Comparison of ENCODE assay signal across 1 cellular context in the genomic region with DNA sequence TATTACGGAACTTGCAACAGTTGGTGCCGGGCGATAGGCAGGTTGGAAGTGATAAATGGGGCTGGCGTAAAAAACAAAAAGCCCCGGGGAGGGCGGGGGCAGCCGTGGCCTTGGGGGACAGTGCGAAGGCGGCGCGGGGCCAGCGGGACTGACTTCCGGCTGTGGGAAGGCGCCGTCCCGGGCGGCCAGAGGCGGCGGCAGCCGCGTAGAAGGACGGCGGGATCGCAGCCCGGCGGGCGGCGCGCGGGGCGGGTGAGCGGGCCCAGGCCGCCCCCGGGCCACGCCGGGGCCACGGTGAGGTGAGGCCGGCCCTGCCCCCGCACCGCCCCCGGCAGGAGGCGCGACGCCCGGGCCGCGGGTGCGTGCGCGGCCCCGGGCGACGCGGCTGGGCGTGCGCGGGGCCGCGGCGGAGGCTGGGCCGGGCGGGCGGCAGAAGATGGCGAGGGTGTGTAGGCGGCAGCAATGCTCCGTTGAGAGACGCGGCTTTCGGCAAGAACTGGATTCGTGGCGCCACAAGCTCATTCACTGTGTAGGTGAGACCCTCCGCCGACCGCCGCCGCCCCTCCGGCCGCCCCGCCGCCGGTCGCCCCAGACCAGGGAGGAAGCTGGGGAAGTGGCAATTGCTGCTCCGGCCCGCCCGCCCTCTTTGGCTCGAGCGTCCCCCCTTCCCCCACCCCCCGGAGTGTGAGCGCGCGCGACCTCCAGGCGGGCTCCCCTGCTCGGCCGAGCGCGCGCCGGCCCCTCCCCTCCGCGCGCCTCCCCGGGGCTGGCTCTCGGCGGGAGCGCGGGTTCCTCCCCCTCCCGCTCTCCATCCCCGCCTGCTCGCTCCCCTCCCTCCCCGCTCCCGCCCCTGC.
A peak's percentile ranks its signal among the peaks of the same experiment; 100 is the strongest.
TF ChIP-seq lines count a peak whose summit lies in the region.

A gene (plus strand): TSS at position 432 of the 854 bp plus-strand sequence. CDS start 116,760 bp downstream, outside the sequence.

TF ChIP-seq in HCT116, 20 proteins besides CTCF, POLR2A, EP300 and RAD21 (continued from another document):
- TF ChIP-seq, protein P1, sequence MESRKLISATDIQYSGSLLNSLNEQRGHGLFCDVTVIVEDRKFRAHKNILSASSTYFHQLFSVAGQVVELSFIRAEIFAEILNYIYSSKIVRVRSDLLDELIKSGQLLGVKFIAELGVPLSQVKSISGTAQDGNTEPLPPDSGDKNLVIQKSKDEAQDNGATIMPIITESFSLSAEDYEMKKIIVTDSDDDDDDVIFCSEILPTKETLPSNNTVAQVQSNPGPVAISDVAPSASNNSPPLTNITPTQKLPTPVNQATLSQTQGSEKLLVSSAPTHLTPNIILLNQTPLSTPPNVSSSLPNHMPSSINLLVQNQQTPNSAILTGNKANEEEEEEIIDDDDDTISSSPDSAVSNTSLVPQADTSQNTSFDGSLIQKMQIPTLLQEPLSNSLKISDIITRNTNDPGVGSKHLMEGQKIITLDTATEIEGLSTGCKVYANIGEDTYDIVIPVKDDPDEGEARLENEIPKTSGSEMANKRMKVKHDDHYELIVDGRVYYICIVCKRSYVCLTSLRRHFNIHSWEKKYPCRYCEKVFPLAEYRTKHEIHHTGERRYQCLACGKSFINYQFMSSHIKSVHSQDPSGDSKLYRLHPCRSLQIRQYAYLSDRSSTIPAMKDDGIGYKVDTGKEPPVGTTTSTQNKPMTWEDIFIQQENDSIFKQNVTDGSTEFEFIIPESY (IDR thresholded peaks at IDR 0.05; ENCODE audit: extremely low read depth, insufficient replicate concordance, low read length) = no peak
- TF ChIP-seq SRF (IDR thresholded peaks at IDR 0.05; ENCODE audit: low read depth) = no peak
- no peak for TF ChIP-seq JUND (IDR thresholded peaks at IDR 0.05)
- TF ChIP-seq SIN3A (IDR thresholded peaks at IDR 0.05; ENCODE audit: low read depth) = peak; percentile 58
- TF ChIP-seq, protein P2, sequence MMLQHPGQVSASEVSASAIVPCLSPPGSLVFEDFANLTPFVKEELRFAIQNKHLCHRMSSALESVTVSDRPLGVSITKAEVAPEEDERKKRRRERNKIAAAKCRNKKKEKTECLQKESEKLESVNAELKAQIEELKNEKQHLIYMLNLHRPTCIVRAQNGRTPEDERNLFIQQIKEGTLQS (IDR thresholded peaks at IDR 0.05) = no peak
- TF ChIP-seq EZH2phosphoT487 (IDR thresholded peaks at IDR 0.05; ENCODE audit: borderline replicate concordance) = no peak
- peak; percentile 85 for TF ChIP-seq POLR2AphosphoS5 (IDR thresholded peaks at IDR 0.05; ENCODE audit: low read depth, low read length)
- TF ChIP-seq EZH2 (IDR thresholded peaks at IDR 0.05) = no peak
- no peak for TF ChIP-seq ZNF274 (IDR thresholded peaks at IDR 0.05; ENCODE audit: low read depth, low read length)
- no peak for TF ChIP-seq YY1 (IDR thresholded peaks at IDR 0.05; ENCODE audit: extremely low read depth, insufficient replicate concordance, low read depth, low read length)
- TF ChIP-seq, protein P3, sequence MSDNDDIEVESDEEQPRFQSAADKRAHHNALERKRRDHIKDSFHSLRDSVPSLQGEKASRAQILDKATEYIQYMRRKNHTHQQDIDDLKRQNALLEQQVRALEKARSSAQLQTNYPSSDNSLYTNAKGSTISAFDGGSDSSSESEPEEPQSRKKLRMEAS (IDR thresholded peaks at IDR 0.05) = 0 out of 2 replicates have a peak, but pooled peaks have one; percentile 31
- TF ChIP-seq, protein P4, sequence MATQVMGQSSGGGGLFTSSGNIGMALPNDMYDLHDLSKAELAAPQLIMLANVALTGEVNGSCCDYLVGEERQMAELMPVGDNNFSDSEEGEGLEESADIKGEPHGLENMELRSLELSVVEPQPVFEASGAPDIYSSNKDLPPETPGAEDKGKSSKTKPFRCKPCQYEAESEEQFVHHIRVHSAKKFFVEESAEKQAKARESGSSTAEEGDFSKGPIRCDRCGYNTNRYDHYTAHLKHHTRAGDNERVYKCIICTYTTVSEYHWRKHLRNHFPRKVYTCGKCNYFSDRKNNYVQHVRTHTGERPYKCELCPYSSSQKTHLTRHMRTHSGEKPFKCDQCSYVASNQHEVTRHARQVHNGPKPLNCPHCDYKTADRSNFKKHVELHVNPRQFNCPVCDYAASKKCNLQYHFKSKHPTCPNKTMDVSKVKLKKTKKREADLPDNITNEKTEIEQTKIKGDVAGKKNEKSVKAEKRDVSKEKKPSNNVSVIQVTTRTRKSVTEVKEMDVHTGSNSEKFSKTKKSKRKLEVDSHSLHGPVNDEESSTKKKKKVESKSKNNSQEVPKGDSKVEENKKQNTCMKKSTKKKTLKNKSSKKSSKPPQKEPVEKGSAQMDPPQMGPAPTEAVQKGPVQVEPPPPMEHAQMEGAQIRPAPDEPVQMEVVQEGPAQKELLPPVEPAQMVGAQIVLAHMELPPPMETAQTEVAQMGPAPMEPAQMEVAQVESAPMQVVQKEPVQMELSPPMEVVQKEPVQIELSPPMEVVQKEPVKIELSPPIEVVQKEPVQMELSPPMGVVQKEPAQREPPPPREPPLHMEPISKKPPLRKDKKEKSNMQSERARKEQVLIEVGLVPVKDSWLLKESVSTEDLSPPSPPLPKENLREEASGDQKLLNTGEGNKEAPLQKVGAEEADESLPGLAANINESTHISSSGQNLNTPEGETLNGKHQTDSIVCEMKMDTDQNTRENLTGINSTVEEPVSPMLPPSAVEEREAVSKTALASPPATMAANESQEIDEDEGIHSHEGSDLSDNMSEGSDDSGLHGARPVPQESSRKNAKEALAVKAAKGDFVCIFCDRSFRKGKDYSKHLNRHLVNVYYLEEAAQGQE (IDR thresholded peaks at IDR 0.05; ENCODE audit: low read depth) = no peak
